1 cellular context compared by ENCODE assay signal in genomic region chr11:44574620-44575287, GRCh38.
TF ChIP-seq lines count a peak whose summit lies in the region.

No MANE protein-coding gene starts in this region.

TF ChIP-seq in GM12878, 131 proteins besides CTCF, POLR2A, EP300 and RAD21 (continued from another document and continues in another):
- TF ChIP-seq, protein P1, sequence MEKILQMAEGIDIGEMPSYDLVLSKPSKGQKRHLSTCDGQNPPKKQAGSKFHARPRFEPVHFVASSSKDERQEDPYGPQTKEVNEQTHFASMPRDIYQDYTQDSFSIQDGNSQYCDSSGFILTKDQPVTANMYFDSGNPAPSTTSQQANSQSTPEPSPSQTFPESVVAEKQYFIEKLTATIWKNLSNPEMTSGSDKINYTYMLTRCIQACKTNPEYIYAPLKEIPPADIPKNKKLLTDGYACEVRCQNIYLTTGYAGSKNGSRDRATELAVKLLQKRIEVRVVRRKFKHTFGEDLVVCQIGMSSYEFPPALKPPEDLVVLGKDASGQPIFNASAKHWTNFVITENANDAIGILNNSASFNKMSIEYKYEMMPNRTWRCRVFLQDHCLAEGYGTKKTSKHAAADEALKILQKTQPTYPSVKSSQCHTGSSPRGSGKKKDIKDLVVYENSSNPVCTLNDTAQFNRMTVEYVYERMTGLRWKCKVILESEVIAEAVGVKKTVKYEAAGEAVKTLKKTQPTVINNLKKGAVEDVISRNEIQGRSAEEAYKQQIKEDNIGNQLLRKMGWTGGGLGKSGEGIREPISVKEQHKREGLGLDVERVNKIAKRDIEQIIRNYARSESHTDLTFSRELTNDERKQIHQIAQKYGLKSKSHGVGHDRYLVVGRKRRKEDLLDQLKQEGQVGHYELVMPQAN (conservative IDR thresholded peaks at IDR 0.05), result no peak
- TF ChIP-seq CHD4 (IDR thresholded peaks at IDR 0.05) (no peak), PRDM15 (CRISPR knock-in tag; IDR thresholded peaks at IDR 0.05) (no peak), ASH2L (IDR thresholded peaks at IDR 0.05; ENCODE audit: borderline replicate concordance, low read depth) (no peak), RB1 (IDR thresholded peaks at IDR 0.05; ENCODE audit: borderline replicate concordance) (peak; percentile 23; the same call in 1 of the 2 replicates), CREM (IDR thresholded peaks at IDR 0.05; ENCODE audit: low read depth) (no peak), MTA2 (IDR thresholded peaks at IDR 0.05; ENCODE audit: low read depth) (peak; percentile 19; the same call in 1 of the 2 replicates), NFYA (IDR thresholded peaks at IDR 0.05; ENCODE audit: borderline replicate concordance, low read depth, low read length) (no peak), SUPT20H (IDR thresholded peaks at IDR 0.05; ENCODE audit: borderline replicate concordance, control insufficient read depth, low read depth, low read length) (no peak), STAT3 (IDR thresholded peaks at IDR 0.05; ENCODE audit: low read depth, low read length) (no peak), HDAC6 (IDR thresholded peaks at IDR 0.05; ENCODE audit: unreplicated experiment) (no peak), NBN (IDR thresholded peaks at IDR 0.05) (no peak), NFXL1 (IDR thresholded peaks at IDR 0.05; ENCODE audit: borderline replicate concordance) (no peak), CBX5 (IDR thresholded peaks at IDR 0.05; ENCODE audit: low read depth) (no peak), PAX5 (IDR thresholded peaks at IDR 0.05; ENCODE audit: borderline replicate concordance, low read depth, low read length) (no peak), ZZZ3 (IDR thresholded peaks at IDR 0.05; ENCODE audit: control insufficient read depth, insufficient read length, low read depth) (no peak), TAF1 (IDR thresholded peaks at IDR 0.05; ENCODE audit: borderline replicate concordance, low read depth, low read length) (no peak), TCF12 (IDR thresholded peaks at IDR 0.05; ENCODE audit: low read depth, low read length) (0 out of 2 replicates have a peak, but pooled peaks have one; percentile 41), CBX3 (IDR thresholded peaks at IDR 0.05; ENCODE audit: borderline replicate concordance, low read depth) (no peak), ETV6 (conservative IDR thresholded peaks at IDR 0.05 in 1 of 2, IDR thresholded peaks at IDR 0.05 in 1 of 2; ENCODE audit: borderline replicate concordance in 1 of 2, low read depth in 1 of 2) (no peak), WRNIP1 (IDR thresholded peaks at IDR 0.05; ENCODE audit: borderline replicate concordance, low read depth, low read length) (no peak), CHD2 (IDR thresholded peaks at IDR 0.05; ENCODE audit: borderline replicate concordance, low read depth, low read length) (no peak), SRF (IDR thresholded peaks at IDR 0.05; ENCODE audit: low read depth in 2 of 2, low read length in 2 of 2) (no peak), BRCA1 (IDR thresholded peaks at IDR 0.05; ENCODE audit: low read depth, low read length) (no peak), BCLAF1 (IDR thresholded peaks at IDR 0.05) (no peak), NRF1 (conservative IDR thresholded peaks at IDR 0.05; ENCODE audit: low read depth, low read length) (no peak), HDAC2 (IDR thresholded peaks at IDR 0.05) (no peak), JUND (IDR thresholded peaks at IDR 0.05; ENCODE audit: low read depth, low read length) (no peak), SPI1 (IDR thresholded peaks at IDR 0.05; ENCODE audit: borderline replicate concordance, insufficient read depth, low read depth, low read length) (no peak), SMAD1 (IDR thresholded peaks at IDR 0.05; ENCODE audit: low read depth, partially characterized antibody) (no peak), GATAD2B (conservative IDR thresholded peaks at IDR 0.05; ENCODE audit: low read depth) (0 out of 2 replicates have a peak, but pooled peaks have one; percentile 20), ZNF384 (IDR thresholded peaks at IDR 0.05; ENCODE audit: borderline replicate concordance, low read depth, low read length) (no peak), STAT1 (conservative IDR thresholded peaks at IDR 0.05) (no peak), NR2C1 (IDR thresholded peaks at IDR 0.05) (no peak), MYB (IDR thresholded peaks at IDR 0.05; ENCODE audit: borderline replicate concordance, low read depth, low read length) (no peak)
- TF ChIP-seq, protein P2, sequence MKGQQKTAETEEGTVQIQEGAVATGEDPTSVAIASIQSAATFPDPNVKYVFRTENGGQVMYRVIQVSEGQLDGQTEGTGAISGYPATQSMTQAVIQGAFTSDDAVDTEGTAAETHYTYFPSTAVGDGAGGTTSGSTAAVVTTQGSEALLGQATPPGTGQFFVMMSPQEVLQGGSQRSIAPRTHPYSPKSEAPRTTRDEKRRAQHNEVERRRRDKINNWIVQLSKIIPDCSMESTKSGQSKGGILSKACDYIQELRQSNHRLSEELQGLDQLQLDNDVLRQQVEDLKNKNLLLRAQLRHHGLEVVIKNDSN (IDR thresholded peaks at IDR 0.05; ENCODE audit: borderline replicate concordance, extremely low read length, insufficient read depth, low read depth, low read length), result no peak
- TF ChIP-seq, protein P3, sequence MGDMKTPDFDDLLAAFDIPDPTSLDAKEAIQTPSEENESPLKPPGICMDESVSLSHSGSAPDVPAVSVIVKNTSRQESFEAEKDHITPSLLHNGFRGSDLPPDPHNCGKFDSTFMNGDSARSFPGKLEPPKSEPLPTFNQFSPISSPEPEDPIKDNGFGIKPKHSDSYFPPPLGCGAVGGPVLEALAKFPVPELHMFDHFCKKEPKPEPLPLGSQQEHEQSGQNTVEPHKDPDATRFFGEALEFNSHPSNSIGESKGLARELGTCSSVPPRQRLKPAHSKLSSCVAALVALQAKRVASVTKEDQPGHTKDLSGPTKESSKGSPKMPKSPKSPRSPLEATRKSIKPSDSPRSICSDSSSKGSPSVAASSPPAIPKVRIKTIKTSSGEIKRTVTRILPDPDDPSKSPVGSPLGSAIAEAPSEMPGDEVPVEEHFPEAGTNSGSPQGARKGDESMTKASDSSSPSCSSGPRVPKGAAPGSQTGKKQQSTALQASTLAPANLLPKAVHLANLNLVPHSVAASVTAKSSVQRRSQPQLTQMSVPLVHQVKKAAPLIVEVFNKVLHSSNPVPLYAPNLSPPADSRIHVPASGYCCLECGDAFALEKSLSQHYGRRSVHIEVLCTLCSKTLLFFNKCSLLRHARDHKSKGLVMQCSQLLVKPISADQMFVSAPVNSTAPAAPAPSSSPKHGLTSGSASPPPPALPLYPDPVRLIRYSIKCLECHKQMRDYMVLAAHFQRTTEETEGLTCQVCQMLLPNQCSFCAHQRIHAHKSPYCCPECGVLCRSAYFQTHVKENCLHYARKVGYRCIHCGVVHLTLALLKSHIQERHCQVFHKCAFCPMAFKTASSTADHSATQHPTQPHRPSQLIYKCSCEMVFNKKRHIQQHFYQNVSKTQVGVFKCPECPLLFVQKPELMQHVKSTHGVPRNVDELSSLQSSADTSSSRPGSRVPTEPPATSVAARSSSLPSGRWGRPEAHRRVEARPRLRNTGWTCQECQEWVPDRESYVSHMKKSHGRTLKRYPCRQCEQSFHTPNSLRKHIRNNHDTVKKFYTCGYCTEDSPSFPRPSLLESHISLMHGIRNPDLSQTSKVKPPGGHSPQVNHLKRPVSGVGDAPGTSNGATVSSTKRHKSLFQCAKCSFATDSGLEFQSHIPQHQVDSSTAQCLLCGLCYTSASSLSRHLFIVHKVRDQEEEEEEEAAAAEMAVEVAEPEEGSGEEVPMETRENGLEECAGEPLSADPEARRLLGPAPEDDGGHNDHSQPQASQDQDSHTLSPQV (IDR thresholded peaks at IDR 0.05), result no peak
- TF ChIP-seq, protein P4, sequence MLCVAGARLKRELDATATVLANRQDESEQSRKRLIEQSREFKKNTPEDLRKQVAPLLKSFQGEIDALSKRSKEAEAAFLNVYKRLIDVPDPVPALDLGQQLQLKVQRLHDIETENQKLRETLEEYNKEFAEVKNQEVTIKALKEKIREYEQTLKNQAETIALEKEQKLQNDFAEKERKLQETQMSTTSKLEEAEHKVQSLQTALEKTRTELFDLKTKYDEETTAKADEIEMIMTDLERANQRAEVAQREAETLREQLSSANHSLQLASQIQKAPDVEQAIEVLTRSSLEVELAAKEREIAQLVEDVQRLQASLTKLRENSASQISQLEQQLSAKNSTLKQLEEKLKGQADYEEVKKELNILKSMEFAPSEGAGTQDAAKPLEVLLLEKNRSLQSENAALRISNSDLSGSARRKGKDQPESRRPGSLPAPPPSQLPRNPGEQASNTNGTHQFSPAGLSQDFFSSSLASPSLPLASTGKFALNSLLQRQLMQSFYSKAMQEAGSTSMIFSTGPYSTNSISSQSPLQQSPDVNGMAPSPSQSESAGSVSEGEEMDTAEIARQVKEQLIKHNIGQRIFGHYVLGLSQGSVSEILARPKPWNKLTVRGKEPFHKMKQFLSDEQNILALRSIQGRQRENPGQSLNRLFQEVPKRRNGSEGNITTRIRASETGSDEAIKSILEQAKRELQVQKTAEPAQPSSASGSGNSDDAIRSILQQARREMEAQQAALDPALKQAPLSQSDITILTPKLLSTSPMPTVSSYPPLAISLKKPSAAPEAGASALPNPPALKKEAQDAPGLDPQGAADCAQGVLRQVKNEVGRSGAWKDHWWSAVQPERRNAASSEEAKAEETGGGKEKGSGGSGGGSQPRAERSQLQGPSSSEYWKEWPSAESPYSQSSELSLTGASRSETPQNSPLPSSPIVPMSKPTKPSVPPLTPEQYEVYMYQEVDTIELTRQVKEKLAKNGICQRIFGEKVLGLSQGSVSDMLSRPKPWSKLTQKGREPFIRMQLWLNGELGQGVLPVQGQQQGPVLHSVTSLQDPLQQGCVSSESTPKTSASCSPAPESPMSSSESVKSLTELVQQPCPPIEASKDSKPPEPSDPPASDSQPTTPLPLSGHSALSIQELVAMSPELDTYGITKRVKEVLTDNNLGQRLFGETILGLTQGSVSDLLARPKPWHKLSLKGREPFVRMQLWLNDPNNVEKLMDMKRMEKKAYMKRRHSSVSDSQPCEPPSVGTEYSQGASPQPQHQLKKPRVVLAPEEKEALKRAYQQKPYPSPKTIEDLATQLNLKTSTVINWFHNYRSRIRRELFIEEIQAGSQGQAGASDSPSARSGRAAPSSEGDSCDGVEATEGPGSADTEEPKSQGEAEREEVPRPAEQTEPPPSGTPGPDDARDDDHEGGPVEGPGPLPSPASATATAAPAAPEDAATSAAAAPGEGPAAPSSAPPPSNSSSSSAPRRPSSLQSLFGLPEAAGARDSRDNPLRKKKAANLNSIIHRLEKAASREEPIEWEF (IDR thresholded peaks at IDR 0.05; ENCODE audit: insufficient replicate concordance, low read depth, low read length), result peak; percentile 80
- TF ChIP-seq, protein P5, sequence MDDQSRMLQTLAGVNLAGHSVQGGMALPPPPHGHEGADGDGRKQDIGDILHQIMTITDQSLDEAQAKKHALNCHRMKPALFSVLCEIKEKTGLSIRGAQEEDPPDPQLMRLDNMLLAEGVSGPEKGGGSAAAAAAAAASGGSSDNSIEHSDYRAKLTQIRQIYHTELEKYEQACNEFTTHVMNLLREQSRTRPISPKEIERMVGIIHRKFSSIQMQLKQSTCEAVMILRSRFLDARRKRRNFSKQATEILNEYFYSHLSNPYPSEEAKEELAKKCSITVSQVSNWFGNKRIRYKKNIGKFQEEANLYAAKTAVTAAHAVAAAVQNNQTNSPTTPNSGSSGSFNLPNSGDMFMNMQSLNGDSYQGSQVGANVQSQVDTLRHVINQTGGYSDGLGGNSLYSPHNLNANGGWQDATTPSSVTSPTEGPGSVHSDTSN (IDR thresholded peaks at IDR 0.05; ENCODE audit: insufficient replicate concordance, low read depth, low read length), result peak; percentile 34
- TF ChIP-seq, protein P6, sequence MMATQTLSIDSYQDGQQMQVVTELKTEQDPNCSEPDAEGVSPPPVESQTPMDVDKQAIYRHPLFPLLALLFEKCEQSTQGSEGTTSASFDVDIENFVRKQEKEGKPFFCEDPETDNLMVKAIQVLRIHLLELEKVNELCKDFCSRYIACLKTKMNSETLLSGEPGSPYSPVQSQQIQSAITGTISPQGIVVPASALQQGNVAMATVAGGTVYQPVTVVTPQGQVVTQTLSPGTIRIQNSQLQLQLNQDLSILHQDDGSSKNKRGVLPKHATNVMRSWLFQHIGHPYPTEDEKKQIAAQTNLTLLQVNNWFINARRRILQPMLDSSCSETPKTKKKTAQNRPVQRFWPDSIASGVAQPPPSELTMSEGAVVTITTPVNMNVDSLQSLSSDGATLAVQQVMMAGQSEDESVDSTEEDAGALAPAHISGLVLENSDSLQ (IDR thresholded peaks at IDR 0.05), result peak; percentile 38; the same call in 1 of the 2 replicates
